ENCODE assay signal across 1 cellular context in the genomic region with DNA sequence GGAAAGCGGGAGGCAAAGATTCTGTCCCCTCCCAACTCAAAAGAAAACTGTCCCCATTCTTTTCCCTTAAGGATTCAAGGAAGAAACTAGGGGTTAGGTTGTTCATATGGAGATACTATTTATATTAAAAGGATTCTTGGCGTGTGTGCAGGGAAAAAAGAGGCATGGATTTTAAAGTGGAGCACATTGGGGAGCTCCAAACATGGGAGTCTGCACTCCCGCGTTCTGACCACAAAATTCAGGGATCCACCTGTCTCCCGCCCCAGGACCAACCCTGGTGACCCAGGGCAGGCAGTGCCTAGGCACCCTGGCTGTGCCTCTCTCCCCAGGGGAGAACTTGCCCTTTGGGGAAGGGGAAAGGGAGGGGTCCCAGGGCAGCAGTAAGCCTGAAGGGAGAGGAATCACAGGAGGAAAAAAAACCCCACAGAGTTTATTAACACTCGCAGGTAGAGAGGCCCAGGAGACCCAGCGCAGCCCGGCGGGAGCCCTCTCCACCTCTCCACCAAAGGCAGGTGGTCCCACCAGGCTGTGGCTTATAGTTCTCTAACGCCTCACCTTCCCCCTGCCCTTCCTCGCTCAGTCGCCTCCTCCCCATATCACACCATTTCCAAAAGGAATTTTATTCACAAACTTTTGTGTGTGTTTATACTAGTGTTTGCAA.
TF ChIP-seq lines count a peak whose summit lies in the region.

No MANE protein-coding gene starts in this region.

TF ChIP-seq in HCT116, 20 proteins besides CTCF, POLR2A, EP300 and RAD21 (continued from another document):
- TF ChIP-seq ZFX (IDR thresholded peaks at IDR 0.05) (no peak), CEBPB (IDR thresholded peaks at IDR 0.05; ENCODE audit: low read depth) (no peak), EGR1 (IDR thresholded peaks at IDR 0.05; ENCODE audit: low read depth) (no peak), SP1 (IDR thresholded peaks at IDR 0.05; ENCODE audit: low read depth) (no peak), SIN3A (IDR thresholded peaks at IDR 0.05; ENCODE audit: low read depth) (no peak)
